In the genomic region with DNA sequence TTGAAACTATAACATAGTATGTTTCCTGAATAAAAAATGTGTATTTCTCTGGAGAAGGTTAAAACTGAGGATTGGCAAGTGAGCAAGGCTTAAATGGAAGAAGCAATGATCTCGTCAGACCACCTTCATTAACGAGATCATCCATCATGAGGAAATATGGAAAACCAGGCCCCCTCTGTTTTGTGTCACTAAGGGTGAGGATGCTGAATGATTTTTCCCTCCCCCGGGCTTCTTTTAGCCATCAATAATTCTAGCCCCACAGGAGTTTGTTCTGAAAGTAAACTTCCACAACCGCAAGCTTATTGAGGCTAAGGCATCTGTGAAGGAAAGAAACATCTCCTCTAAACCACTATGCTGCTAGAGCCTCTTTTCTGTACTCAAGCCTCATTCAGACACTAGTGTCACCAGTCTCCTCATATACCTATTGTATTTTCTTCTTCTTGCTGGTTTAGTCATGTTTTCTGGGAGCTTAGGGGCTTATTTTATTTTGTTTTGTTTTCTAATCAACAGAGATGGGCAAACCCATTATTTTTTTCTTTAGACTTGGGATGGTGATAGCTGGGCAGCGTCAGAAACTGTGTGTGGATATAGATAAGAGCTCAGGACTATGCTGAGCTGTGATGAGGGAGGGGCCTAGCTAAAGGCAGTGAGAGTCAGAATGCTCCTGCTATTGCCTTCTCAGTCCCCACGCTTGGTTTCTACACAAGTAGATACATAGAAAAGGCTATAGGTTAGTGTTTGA, we compare ENCODE assay signal across 20 cellular contexts. TPM values are rescaled to one million over a fixed set of nuclear protein-coding genes. Genes with fewer than 3 reads are reported as not detected.
"Had no signal": no experiment of that assay in that cellular context is flagged by ENCODE, and none has a peak within 500 bp of the region (broad histone marks: within the 10 kb centered on the region; RNA-seq: fewer than 3 reads in every experiment).

No MANE protein-coding gene starts in this region.

- H3K36me3 ChIP-seq: esophagus muscularis mucosa, neural progenitor cell, ovary had no signal

- H3K4me3 ChIP-seq: esophagus muscularis mucosa, neural progenitor cell, ovary had no signal

- H3K9me3 ChIP-seq: esophagus muscularis mucosa, ovary had no signal

- H3K27ac ChIP-seq: esophagus muscularis mucosa, foreskin keratinocyte, neural progenitor cell, ovary had no signal

- DNase-seq: effector memory CD4-positive, alpha-beta T cell; foreskin keratinocyte; head of caudate nucleus; hypothalamus; kidney glomerular epithelial cell; mammary epithelial cell; midbrain; nucleus accumbens; ovary; right cardiac atrium; small intestine; stimulated activated CD4-positive, alpha-beta T cell treated with anti-CD3 and anti-CD28 coated beads, Interleukin-12 subunit alpha, Interleukin-12 subunit beta, amount 100 ng/mL, for 4 hours; stimulated activated CD4-positive, alpha-beta T cell treated with anti-CD3 and anti-CD28 coated beads, Interleukin-2, amount 100 ng/mL, for 48 hours; stimulated activated naive CD4-positive, alpha-beta T cell treated with Interleukin-2 at 50 U/mL for 16 hours had no signal

- H3K4me2 ChIP-seq: neural progenitor cell had no signal

- H3K9ac ChIP-seq: neural progenitor cell had no signal

- H3K27me3 ChIP-seq: esophagus muscularis mucosa, foreskin keratinocyte, neural progenitor cell, ovary had no signal

- ATAC-seq: foreskin keratinocyte; natural killer cell treated with Interleukin-12 subunit alpha and Interleukin-12 subunit beta and Interleukin-15 and Interleukin-18, amount 100 ng/mL, for 72 hours; right cardiac atrium had no signal

- H2AFZ ChIP-seq: neural progenitor cell had no signal

RNA-seq across cellular contexts. Expression of a gene that starts 5.8 kb away (rescaled TPM):
- total RNA-seq: esophagus muscularis mucosa; foreskin keratinocyte; lower leg skin; mammary epithelial cell; natural killer cell treated with Interleukin-12 subunit alpha and Interleukin-12 subunit beta and Interleukin-15 and Interleukin-18, amount 100 ng/mL, for 72 hours; posterior vena cava; right cardiac atrium had no signal
- polyA plus RNA-seq: foreskin keratinocyte, mammary epithelial cell, small intestine had no signal

RNA-seq across cellular contexts. Expression of a gene that starts 21.0 kb away (rescaled TPM):
- total RNA-seq: esophagus muscularis mucosa; foreskin keratinocyte; lower leg skin; mammary epithelial cell; natural killer cell treated with Interleukin-12 subunit alpha and Interleukin-12 subunit beta and Interleukin-15 and Interleukin-18, amount 100 ng/mL, for 72 hours had no signal
- polyA plus RNA-seq: foreskin keratinocyte, mammary epithelial cell, small intestine had no signal

RNA-seq across cellular contexts. Expression of a gene that starts 25.9 kb away (rescaled TPM):
- total RNA-seq: esophagus muscularis mucosa; foreskin keratinocyte; lower leg skin; mammary epithelial cell; natural killer cell treated with Interleukin-12 subunit alpha and Interleukin-12 subunit beta and Interleukin-15 and Interleukin-18, amount 100 ng/mL, for 72 hours; posterior vena cava; right cardiac atrium had no signal
- polyA plus RNA-seq: foreskin keratinocyte, mammary epithelial cell, ovary, right cardiac atrium, small intestine had no signal

RNA-seq across cellular contexts. Expression of a gene that starts 26.2 kb away (rescaled TPM):
- total RNA-seq: esophagus muscularis mucosa; foreskin keratinocyte; lower leg skin; mammary epithelial cell; natural killer cell treated with Interleukin-12 subunit alpha and Interleukin-12 subunit beta and Interleukin-15 and Interleukin-18, amount 100 ng/mL, for 72 hours; right cardiac atrium had no signal
- polyA plus RNA-seq: foreskin keratinocyte, mammary epithelial cell, ovary, right cardiac atrium, small intestine, thymus had no signal

RNA-seq across cellular contexts. Expression of a gene that starts 41.3 kb away (rescaled TPM):
- total RNA-seq: foreskin keratinocyte; lower leg skin; mammary epithelial cell; natural killer cell treated with Interleukin-12 subunit alpha and Interleukin-12 subunit beta and Interleukin-15 and Interleukin-18, amount 100 ng/mL, for 72 hours; right cardiac atrium had no signal
- polyA plus RNA-seq: foreskin keratinocyte, mammary epithelial cell, ovary, right cardiac atrium, small intestine had no signal
